ENCODE assay signal across 35 cellular contexts in genomic region chr7:135079068-135079467, GRCh38.
"Had no signal": no experiment of that assay in that cellular context is flagged by ENCODE, and none has a peak within 500 bp of the region (broad histone marks: within the 10 kb centered on the region; RNA-seq: fewer than 3 reads in every experiment).

No MANE protein-coding gene starts in this region.

- H3K4me3 ChIP-seq: MG63 had no signal

- H3K9me3 ChIP-seq: MG63 had no signal

- H3K36me3 ChIP-seq: MG63 had no signal

- DNase-seq: Kasumi-1, MG63, MM.1S, MV-4-11, NCI-H1048, NCI-H1092, NCI-H1092 treated with DMSO at 0.1 percent for 48 hours, NCI-H1105, NCI-H1105 treated with DMSO at 0.1 percent for 48 hours, NCI-H1417, NCI-H1417 treated with DMSO at 0.1 percent for 48 hours, NCI-H1436, NCI-H1436 treated with DMSO at 0.1 percent for 48 hours, NCI-H146, NCI-H1694, NCI-H1694 treated with DMSO at 0.1 percent for 48 hours, NCI-H187, NCI-H187 treated with DMSO at 0.1 percent for 48 hours, NCI-H1930, NCI-H2029, NCI-H2029 treated with DMSO at 0.1 percent for 48 hours, NCI-H2081, NCI-H2081 treated with DMSO at 0.1 percent for 48 hours, NCI-H2107, NCI-H2171, NCI-H2171 treated with DMSO at 0.1 percent for 48 hours, NCI-H2227 treated with DMSO at 0.1 percent for 48 hours, NCI-H226, NCI-H345, NCI-H446, NCI-H446 treated with DMSO at 0.1 percent for 48 hours, NCI-H510A, NCI-H510A treated with DMSO at 0.1 percent for 48 hours, NCI-H524, NCI-H524 treated with DMSO at 0.1 percent for 48 hours had no signal

- H3K27me3 ChIP-seq: MG63 had no signal
